ENCODE assay signal across 33 cellular contexts in genomic region chr15:64148581-64148980, GRCh38.
"Had no signal": no experiment of that assay in that cellular context is flagged by ENCODE, and none has a peak within 500 bp of the region (broad histone marks: within the 10 kb centered on the region; RNA-seq: fewer than 3 reads in every experiment).

No MANE protein-coding gene starts in this region.

- H3K9ac ChIP-seq: KMS-11 had no signal

- H3K4me2 ChIP-seq: KMS-11 had no signal

- H3K4me3 Mint-ChIP-seq: activated CD4-positive, alpha-beta memory T cell treated with anti-CD3 and anti-CD28 coated beads, Interleukin-2, amount 10 ng/mL, durations not matched to agents 7 days and 5 days; activated CD8-positive, alpha-beta memory T cell treated with anti-CD3 and anti-CD28 coated beads, Interleukin-2, amount 10 ng/mL, durations not matched to agents 7 days and 5 days had no signal

- H3K4me3 ChIP-seq: Peyer's patch had no signal

- H3K9me3 ChIP-seq: Peyer's patch had no signal

- DNase-seq: activated CD4-positive, alpha-beta memory T cell treated with anti-CD3 and anti-CD28 coated beads, Interleukin-2, amount 10 ng/mL, durations not matched to agents 7 days and 5 days; activated CD4-positive, alpha-beta T cell treated with anti-CD3 and anti-CD28 coated beads for 1 hour; activated CD4-positive, alpha-beta T cell treated with anti-CD3 and anti-CD28 coated beads for 48 hours; activated CD4-positive, CD25-positive, alpha-beta regulatory T cell; activated CD8-positive, alpha-beta memory T cell treated with anti-CD3 and anti-CD28 coated beads, Interleukin-2, amount 10 ng/mL, durations not matched to agents 7 days and 5 days; activated gamma-delta T cell treated with Interleukin-2 at 50 U/mL for 16 hours; activated naive CD4-positive, alpha-beta T cell treated with anti-CD3 and anti-CD28 coated beads for 36 hours; activated T-cell treated with anti-CD3 and anti-CD28 coated beads, Interleukin-2, amount 50 U/mL, for 1 hour; activated T-cell treated with anti-CD3 and anti-CD28 coated beads, Interleukin-2, amount 50 U/mL, for 72 hours; anterior cingulate cortex; NCI-H1092 treated with DMSO at 0.1 percent for 48 hours; NCI-H146; NCI-H187; NCI-H2029 treated with DMSO at 0.1 percent for 48 hours; NCI-H2107; NCI-H2171; NCI-H510A; NCI-H526; NCI-H748 treated with DMSO at 0.1 percent for 48 hours; NK-92 treated with Interleukin-12 subunit alpha and Interleukin-12 subunit beta, amount 100 ng/mL, for 24 hours; PC-3; Peyer's patch; RPMI8226; SIG-M5; T-helper 1 cell; T-helper 2 cell; T-helper 9 cell had no signal

- ATAC-seq: activated CD8-positive, alpha-beta memory T cell treated with anti-CD3 and anti-CD28 coated beads, Interleukin-2, amount 10 ng/mL, durations not matched to agents 7 days and 5 days; activated naive CD4-positive, alpha-beta T cell treated with anti-CD3 and anti-CD28 coated beads, Interleukin-2, amount 50 U/mL, for 72 hours; activated T-cell treated with anti-CD3 and anti-CD28 coated beads, Interleukin-2, amount 50 U/mL, for 72 hours; activated T-helper 17 cell treated with anti-CD3 and anti-CD28 coated beads, Interleukin-2, amount 50 U/mL, for 72 hours; PC-3; SK-N-SH treated with all-trans-retinoic acid at 6 μM for 48 hours had no signal

- H3K9me3 Mint-ChIP-seq: activated CD4-positive, alpha-beta memory T cell treated with anti-CD3 and anti-CD28 coated beads, Interleukin-2, amount 10 ng/mL, durations not matched to agents 7 days and 5 days; activated naive CD4-positive, alpha-beta T cell treated with anti-CD3 and anti-CD28 coated beads for 36 hours; activated naive CD4-positive, alpha-beta T cell treated with anti-CD3 and anti-CD28 coated beads, Interleukin-2, amount 50 U/mL, for 72 hours; activated T-cell treated with anti-CD3 and anti-CD28 coated beads, Interleukin-2, amount 50 U/mL, for 72 hours; activated T-helper 17 cell treated with anti-CD3 and anti-CD28 coated beads, Interleukin-2, amount 50 U/mL, for 72 hours; brain had no signal

- H3K36me3 Mint-ChIP-seq: activated naive CD4-positive, alpha-beta T cell treated with anti-CD3 and anti-CD28 coated beads, Interleukin-2, amount 50 U/mL, for 72 hours had no signal

- H3K27ac ChIP-seq: KMS-11, Peyer's patch, VCaP had no signal

- H3K27ac Mint-ChIP-seq: activated CD4-positive, alpha-beta memory T cell treated with anti-CD3 and anti-CD28 coated beads, Interleukin-2, amount 10 ng/mL, durations not matched to agents 7 days and 5 days; activated CD8-positive, alpha-beta memory T cell treated with anti-CD3 and anti-CD28 coated beads, Interleukin-2, amount 10 ng/mL, durations not matched to agents 7 days and 5 days; activated naive CD4-positive, alpha-beta T cell treated with anti-CD3 and anti-CD28 coated beads for 36 hours; activated T-cell treated with anti-CD3 and anti-CD28 coated beads, Interleukin-2, amount 50 U/mL, for 72 hours; activated T-helper 17 cell treated with anti-CD3 and anti-CD28 coated beads, Interleukin-2, amount 50 U/mL, for 72 hours had no signal
